In the genomic region with DNA sequence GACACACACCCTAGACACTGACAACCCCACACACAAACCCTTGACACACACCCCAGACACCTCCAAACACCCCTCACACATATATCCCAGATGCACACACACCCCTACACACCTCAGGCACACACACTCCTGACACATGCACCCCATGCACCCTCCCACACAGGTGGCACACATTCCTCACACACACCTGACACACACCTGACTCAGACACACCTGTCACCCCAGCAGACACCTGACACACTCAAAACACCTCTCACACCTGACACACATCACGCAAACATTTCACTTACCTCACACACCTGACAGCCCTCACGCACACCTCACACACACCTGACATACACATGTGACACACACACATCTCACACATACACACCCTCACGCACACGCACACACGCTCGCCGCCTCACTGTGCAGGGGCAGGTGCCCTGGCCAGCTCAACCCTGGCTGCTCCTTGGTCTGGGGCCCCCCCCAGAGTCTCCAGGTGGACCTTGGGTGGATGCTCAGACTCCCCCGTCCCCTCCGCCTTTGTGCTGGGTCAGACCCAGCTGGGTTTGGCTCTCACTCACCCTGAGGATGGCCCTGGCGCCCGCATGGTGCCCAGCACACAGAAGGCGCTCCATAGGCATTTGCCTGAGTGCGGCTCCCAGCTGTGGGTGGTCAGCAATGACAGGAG, we compare ENCODE assay signal across 18 cellular contexts. TPM values are rescaled to one million over a fixed set of nuclear protein-coding genes. Genes with fewer than 3 reads are reported as not detected.
DNase-seq lines count a peak whose midpoint lies in the region; ATAC-seq and TF ChIP-seq lines count a peak whose summit lies in the region.
"Had no signal": no experiment of that assay in that cellular context is flagged by ENCODE, and none has a peak within 500 bp of the region (broad histone marks: within the 10 kb centered on the region; RNA-seq: fewer than 3 reads in every experiment).

No MANE protein-coding gene starts in this region.

- DNase-seq in Right ventricle myocardium inferior (ENCODE audit: missing footprints) (peak; percentile 54), right atrium auricular region (ENCODE audit: low spot score) (no peak), ecto neural progenitor cell (ENCODE audit: low spot score) (no peak)
- DNase-seq: AML-193, Karpas-422, NCI-H1417 treated with DMSO at 0.1 percent for 48 hours, NCI-H1930, NCI-H345, NCI-H524 treated with DMSO at 0.1 percent for 48 hours, SIG-M5 had no signal

- intact Hi-C loops in Right ventricle myocardium inferior (cut with DNase I) = no loop called here

- H3K27ac ChIP-seq in right atrium auricular region = no peak overlapping the region
- H3K27ac ChIP-seq: 22Rv1, C4-2B had no signal

- peaks cover 26 to 30% of the 10 kb centered on the region in 2 donors for H3K27me3 ChIP-seq in right atrium auricular region

- no peak overlapping the region for H3K4me3 ChIP-seq in right atrium auricular region

- H3K36me3 ChIP-seq in right atrium auricular region = no peaks in the 10 kb centered on the region

- ATAC-seq in Right ventricle myocardium inferior (no peak), esophagus mucosa (peak; percentile 11)
- ATAC-seq: SK-N-SH treated with all-trans-retinoic acid at 6 μM for 48 hours had no signal

- no peaks in the 10 kb centered on the region for H3K9me3 ChIP-seq in right atrium auricular region

- peaks cover 0 to 21% of the 10 kb centered on the region in 2 donors for H3K4me1 ChIP-seq in right atrium auricular region

- no peak for TF ChIP-seq CTCF in right atrium auricular region (IDR thresholded peaks at IDR 0.05)

RNA-seq across cellular contexts. Expression of a gene that starts 3.1 kb away (rescaled TPM):
- not detected for total RNA-seq in Right ventricle myocardium inferior
- total RNA-seq in right atrium auricular region = under 1 TPM in 1 of 2 donors, not detected in 1; 0.98 TPM
- total RNA-seq in esophagus mucosa = not detected
- total RNA-seq: H4, HT-29, MCF 10A, RPMI7951 had no signal

RNA-seq across cellular contexts. Expression of a gene that starts 7.3 kb away (rescaled TPM):
- not detected for total RNA-seq in Right ventricle myocardium inferior
- total RNA-seq in right atrium auricular region = not detected
- total RNA-seq in esophagus mucosa = not detected
- total RNA-seq: H4, MCF 10A, RPMI7951 had no signal

RNA-seq across cellular contexts. Expression of a gene that starts 18.0 kb away (rescaled TPM):
- total RNA-seq in Right ventricle myocardium inferior = 7.9 TPM
- 10 to 100 TPM in 1 of 2 donors, 1 to 10 TPM in 1; 9.8 to 32.6 TPM for total RNA-seq in right atrium auricular region
- total RNA-seq in esophagus mucosa = 10.2 TPM

RNA-seq across cellular contexts. Expression of a gene that starts 31.1 kb away (rescaled TPM):
- total RNA-seq in Right ventricle myocardium inferior = 39.4 TPM
- total RNA-seq in right atrium auricular region = 10 to 100 TPM; 28.1 to 31.9 TPM
- 34.9 TPM for total RNA-seq in esophagus mucosa

RNA-seq across cellular contexts. Expression of a gene that starts 31.2 kb away (rescaled TPM):
- 44.7 TPM for total RNA-seq in Right ventricle myocardium inferior
- 10 to 100 TPM; 22.1 to 30.4 TPM for total RNA-seq in right atrium auricular region
- 35.8 TPM for total RNA-seq in esophagus mucosa
